9 cellular contexts compared by ENCODE assay signal in the genomic region with DNA sequence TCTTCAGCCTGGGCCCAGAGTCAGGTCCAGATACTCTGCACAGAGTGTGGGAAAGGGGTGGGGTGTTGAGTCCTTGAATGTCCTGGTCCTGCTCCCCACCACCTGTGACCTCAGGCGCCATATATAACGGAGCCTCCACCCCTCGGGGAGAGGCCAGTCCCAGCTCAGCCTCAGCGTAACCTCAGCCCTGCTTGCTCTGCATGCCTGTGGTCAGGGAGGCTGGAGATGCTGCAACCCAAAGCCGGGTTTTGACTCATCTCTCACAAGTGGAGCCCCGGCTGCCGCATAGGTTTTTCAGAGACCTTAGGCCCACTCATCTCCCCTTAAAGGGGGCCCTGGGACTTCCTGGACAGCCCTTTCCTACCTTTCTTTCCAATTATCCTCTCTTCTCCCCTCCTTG. TPM values are rescaled to one million over a fixed set of nuclear protein-coding genes. Genes with fewer than 3 reads are reported as not detected.
DNase-seq lines count a peak whose midpoint lies in the region; ATAC-seq and TF ChIP-seq lines count a peak whose summit lies in the region.
"Had no signal": no experiment of that assay in that cellular context is flagged by ENCODE, and none has a peak within 500 bp of the region (broad histone marks: within the 10 kb centered on the region; RNA-seq: fewer than 3 reads in every experiment).

No MANE protein-coding gene starts in this region.

- peak in 2 of 10 donors; percentile 44 to 55 for DNase-seq in naive thymus-derived CD8-positive, alpha-beta T cell
- DNase-seq in iPS-NIHi7 (ENCODE audit: extremely low spot score) (no peak), uterus (no peak), COR-L47 (lab: John Stamatoyannopoulos, UW) (no peak)

- H3K4me3 Mint-ChIP-seq in activated naive CD4-positive, alpha-beta T cell treated with anti-CD3 and anti-CD28 coated beads, Interleukin-2, amount 50 U/mL, for 24 hours = peak overlapping the region; percentile 84
- peak overlapping the region; percentile 77 to 95 (median 90) for H3K4me3 Mint-ChIP-seq in naive thymus-derived CD8-positive, alpha-beta T cell

- TF ChIP-seq CTCF in OCI-LY3 (IDR thresholded peaks at IDR 0.05; ENCODE audit: low read depth, low read length) = no peak
- TF ChIP-seq CTCF in uterus (IDR thresholded peaks at IDR 0.05) = no peak

- POLR2A ChIA-PET in naive thymus-derived CD8-positive, alpha-beta T cell (lab: Charles Lee) = interaction anchor here (0.6 to 18.3 kb wide), 6 partner anchors 7 to 86 kb away, joined by 3 to 338 read pairs (median 7); a partner anchor contains a TSS

- H3K4me1 Mint-ChIP-seq in activated naive CD4-positive, alpha-beta T cell treated with anti-CD3 and anti-CD28 coated beads, Interleukin-2, amount 50 U/mL, for 24 hours = peaks cover 81% of the 10 kb centered on the region
- peaks cover 40 to 92% (median 75%) of the 10 kb centered on the region in 4 donors for H3K4me1 Mint-ChIP-seq in naive thymus-derived CD8-positive, alpha-beta T cell

- no peak for TF ChIP-seq POLR2A in uterus (IDR thresholded peaks at IDR 0.05)

- H2AFZ ChIP-seq in OCI-LY3 (ENCODE audit: low read depth, low read length) = no peak overlapping the region

- peaks cover 6% of the 10 kb centered on the region for H3K36me3 Mint-ChIP-seq in activated naive CD4-positive, alpha-beta T cell treated with anti-CD3 and anti-CD28 coated beads, Interleukin-2, amount 50 U/mL, for 24 hours
- peaks cover 0 to 33% (median 0%) of the 10 kb centered on the region in 3 donors for H3K36me3 Mint-ChIP-seq in naive thymus-derived CD8-positive, alpha-beta T cell

- H3K9ac ChIP-seq in OCI-LY3 (ENCODE audit: low read length) = peak overlapping the region; percentile 46; the same call in 1 of the 2 replicates

- intact Hi-C loops in uterus (cut with DNase I; ENCODE audit: low total_unique reads) = no loop called here

- H3K27me3 Mint-ChIP-seq in activated naive CD4-positive, alpha-beta T cell treated with anti-CD3 and anti-CD28 coated beads, Interleukin-2, amount 50 U/mL, for 24 hours = no peaks in the 10 kb centered on the region
- no peaks in the 10 kb centered on the region for H3K27me3 Mint-ChIP-seq in naive thymus-derived CD8-positive, alpha-beta T cell

- ATAC-seq in GM18520 (IDR thresholded peaks at IDR 0.05; ENCODE audit: unreplicated experiment) (peak; percentile 62), HG02798 (IDR thresholded peaks at IDR 0.05; ENCODE audit: poor library complexity, unreplicated experiment) (peak; percentile 75)
- peak; percentile 26 to 58 for ATAC-seq in naive thymus-derived CD8-positive, alpha-beta T cell

- no peaks in the 10 kb centered on the region for H3K9me3 ChIP-seq in OCI-LY3 (ENCODE audit: insufficient read depth, low read length)
- H3K9me3 ChIP-seq in uterus = no peaks in the 10 kb centered on the region
- H3K9me3 ChIP-seq: tibial artery had no signal

- no peaks in the 10 kb centered on the region for H4K20me1 ChIP-seq in OCI-LY3 (ENCODE audit: insufficient read depth, low read length)

- H3K9me3 Mint-ChIP-seq in activated naive CD4-positive, alpha-beta T cell treated with anti-CD3 and anti-CD28 coated beads, Interleukin-2, amount 50 U/mL, for 24 hours = no peaks in the 10 kb centered on the region
- no peaks in the 10 kb centered on the region for H3K9me3 Mint-ChIP-seq in naive thymus-derived CD8-positive, alpha-beta T cell

- H3K27me3 ChIP-seq in OCI-LY3 (ENCODE audit: low read depth, low read length) (0 out of 2 replicates have a peak, but pooled peaks cover 3% of the 10 kb centered on the region), uterus (no peaks in the 10 kb centered on the region)
- H3K27me3 ChIP-seq: tibial artery had no signal

- H3K4me3 ChIP-seq in OCI-LY3 (ENCODE audit: low read length) (peak overlapping the region; percentile 71), uterus (no peak overlapping the region)
- H3K4me3 ChIP-seq: tibial artery had no signal

- no peaks in the 10 kb centered on the region for H3K79me2 ChIP-seq in OCI-LY3 (ENCODE audit: low read length)

- H3K27ac ChIP-seq in OCI-LY3 (ENCODE audit: low read length) (peak overlapping the region; percentile 58), uterus (no peak overlapping the region)
- H3K27ac ChIP-seq: tibial artery had no signal

- H3K4me1 ChIP-seq in OCI-LY3 (ENCODE audit: low read length) (peaks cover 63% of the 10 kb centered on the region), uterus (peaks cover 0 to 6% of the 10 kb centered on the region in 2 donors)

- H3K36me3 ChIP-seq in OCI-LY3 (replicated peaks; ENCODE audit: low read depth, low read length) = no peaks in the 10 kb centered on the region
- no peaks in the 10 kb centered on the region for H3K36me3 ChIP-seq in uterus

- peak overlapping the region; percentile 83 for H3K4me2 ChIP-seq in OCI-LY3 (ENCODE audit: low read length)

- peak overlapping the region; percentile 96 for H3K27ac Mint-ChIP-seq in activated naive CD4-positive, alpha-beta T cell treated with anti-CD3 and anti-CD28 coated beads, Interleukin-2, amount 50 U/mL, for 24 hours
- H3K27ac Mint-ChIP-seq in naive thymus-derived CD8-positive, alpha-beta T cell = peak overlapping the region; percentile 83 to 98 (median 92)

RNA-seq across cellular contexts. Expression of a gene that starts 1.3 kb away (rescaled TPM):
- total RNA-seq in naive thymus-derived CD8-positive, alpha-beta T cell = 100 to 1,000 TPM; 353 to 362 TPM
- 100 to 1,000 TPM; 202 to 219 (median 206) TPM for polyA plus RNA-seq in naive thymus-derived CD8-positive, alpha-beta T cell
- total RNA-seq in uterus = 1 to 10 TPM in 3 of 4 donors, not detected in 1; 2.0 to 3.8 (median 2.4) TPM

RNA-seq across cellular contexts. Expression of a gene that starts 25.0 kb away (rescaled TPM):
- total RNA-seq in naive thymus-derived CD8-positive, alpha-beta T cell = 10 to 100 TPM; 50.8 to 53.4 TPM
- polyA plus RNA-seq in naive thymus-derived CD8-positive, alpha-beta T cell = 1 to 10 TPM; 1.1 to 1.3 (median 1.2) TPM
- total RNA-seq in uterus = 10 to 100 TPM in 3 of 4 donors, 1 to 10 TPM in 1; 4.1 to 67.6 (median 42.6) TPM

RNA-seq across cellular contexts. Expression of a gene that starts 25.2 kb away (rescaled TPM):
- 100 to 1,000 TPM; 112 to 113 TPM for total RNA-seq in naive thymus-derived CD8-positive, alpha-beta T cell
- polyA plus RNA-seq in naive thymus-derived CD8-positive, alpha-beta T cell = 1 to 10 TPM; 2.8 to 3.5 (median 3.1) TPM
- 10 to 100 TPM in 2 of 4 donors, 1 to 10 TPM in 2; 7.7 to 55.5 (median 25.9) TPM for total RNA-seq in uterus

RNA-seq across cellular contexts. Expression of a gene that starts 26.3 kb away (rescaled TPM):
- total RNA-seq in naive thymus-derived CD8-positive, alpha-beta T cell = 10 to 100 TPM; 57.8 to 60.4 TPM
- 10 to 100 TPM in 1 of 3 donors, 1 to 10 TPM in 2; 1.6 to 12.7 (median 3.8) TPM for polyA plus RNA-seq in naive thymus-derived CD8-positive, alpha-beta T cell
- total RNA-seq in uterus = 10 to 100 TPM in 2 of 4 donors, 1 to 10 TPM in 2; 2.6 to 65.6 (median 28.9) TPM

Comparison
In these comparisons a context has a peak if more than half of its experiments do, and no peak if none do; other contexts are left out.
1. RNA of a gene that starts 1.3 kb away (total RNA-seq): 353 to 362 TPM in naive thymus-derived CD8-positive, alpha-beta T cell; 2.0 to 3.8 TPM in uterus; every median in the first group is over 10 times any median in the second.
2. Peak in every context shown above with its lines, with median percentiles within 50 percentile points of each other: ATAC-seq.